In the genomic region with DNA sequence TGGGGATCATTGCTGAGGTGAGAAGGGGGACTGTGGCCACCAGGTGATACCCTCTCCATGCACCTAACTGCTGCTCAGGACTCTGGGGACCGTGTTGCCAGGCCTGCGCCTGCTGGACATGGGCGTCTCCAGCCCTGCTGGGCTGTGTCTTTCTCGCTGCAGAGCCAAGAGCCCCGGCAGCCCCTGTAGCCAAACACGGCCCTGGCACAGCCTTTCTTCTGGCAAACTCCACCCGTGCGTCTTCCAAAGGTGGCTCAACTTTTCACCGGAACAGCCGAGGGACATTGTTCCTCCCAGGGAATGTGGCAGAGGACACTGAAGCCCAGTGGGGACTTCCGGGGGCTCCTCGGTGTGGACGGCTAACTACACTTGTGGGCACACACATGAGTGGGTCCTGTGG, we compare ENCODE assay signal across 5 cellular contexts. TPM values are rescaled to one million over a fixed set of nuclear protein-coding genes. Genes with fewer than 3 reads are reported as not detected.
"Had no signal": no experiment of that assay in that cellular context is flagged by ENCODE, and none has a peak within 500 bp of the region (broad histone marks: within the 10 kb centered on the region; RNA-seq: fewer than 3 reads in every experiment).

No MANE protein-coding gene starts in this region.

RNA-seq across cellular contexts. Expression of gene ICOSLG, which starts 12.6 kb away (rescaled TPM):
- polyA plus RNA-seq: GM23248 had no signal

RNA-seq across cellular contexts. Expression of gene DNMT3L, which starts 33.6 kb away (rescaled TPM):
- total RNA-seq: GM23248, GM23338, H1, H4, HFFc6 had no signal
- polyA plus RNA-seq: GM23248 had no signal

RNA-seq across cellular contexts. Expression of gene AIRE, which starts 57.6 kb away (rescaled TPM):
- total RNA-seq: GM23248, H1, H4 had no signal
- polyA plus RNA-seq: GM23248, GM23338 had no signal
